11 cellular contexts compared by ENCODE assay signal in genomic region chr1:184494929-184495328, GRCh38.
DNase-seq lines count a peak whose midpoint lies in the region; ATAC-seq and TF ChIP-seq lines count a peak whose summit lies in the region.
"Had no signal": no experiment of that assay in that cellular context is flagged by ENCODE, and none has a peak within 500 bp of the region (broad histone marks: within the 10 kb centered on the region; RNA-seq: fewer than 3 reads in every experiment).

No MANE protein-coding gene starts in this region.

- TF ChIP-seq EP300 in ovary (IDR thresholded peaks at IDR 0.05) = no peak

- H3K4me1 ChIP-seq in left ventricle myocardium inferior (peaks cover 80% of the 10 kb centered on the region), ovary (ENCODE audit: insufficient read depth) (peaks cover 10% of the 10 kb centered on the region)

- TF ChIP-seq CTCF in left ventricle myocardium inferior (IDR thresholded peaks at IDR 0.05; ENCODE audit: borderline replicate concordance) = no peak
- TF ChIP-seq CTCF in ovary (IDR thresholded peaks at IDR 0.05) = no peak

- DNase-seq in left ventricle myocardium inferior = no peak
- no peak for DNase-seq in cardiac septum (ENCODE audit: low spot score)
- DNase-seq in HK-2 (ENCODE audit: unreplicated experiment) = no peak
- DNase-seq in ovary = no peak
- no peak for DNase-seq in CD1c-positive myeloid dendritic cell (ENCODE audit: extremely low spot score)
- DNase-seq in NCI-H1417 treated with DMSO at 0.1 percent for 48 hours (lab: John Stamatoyannopoulos, UW) = no peak
- DNase-seq: activated CD4-positive, alpha-beta T cell treated with anti-CD3 and anti-CD28 coated beads, Interleukin-2, amount 10 ng/mL, durations not matched to agents 24 days and 14 days; NCI-H1930 had no signal

- no peak overlapping the region for H3K4me3 ChIP-seq in left ventricle myocardium inferior
- H3K4me3 ChIP-seq in ovary = no peak overlapping the region

- no peaks in the 10 kb centered on the region for H3K9me3 ChIP-seq in left ventricle myocardium inferior (replicated peaks)
- H3K9me3 ChIP-seq in ovary = no peaks in the 10 kb centered on the region

- no peaks in the 10 kb centered on the region for H3K27me3 ChIP-seq in left ventricle myocardium inferior (ENCODE audit: low read depth)
- H3K27me3 ChIP-seq in ovary = no peaks in the 10 kb centered on the region

- H3K36me3 ChIP-seq in left ventricle myocardium inferior (no peaks in the 10 kb centered on the region), ovary (no peaks in the 10 kb centered on the region)

- peak overlapping the region; percentile 89 for H3K27ac ChIP-seq in left ventricle myocardium inferior (replicated peaks)
- H3K27ac ChIP-seq in ovary = no peak overlapping the region

- TF ChIP-seq POLR2A in ovary (IDR thresholded peaks at IDR 0.05) = no peak

- intact Hi-C loops in left ventricle myocardium inferior (cut with micrococcal nuclease) (no loop called here), cardiac septum (cut with DNase I) (loop anchor here (5.0 kb wide), 1 partner anchor 198 kb away; no protein-coding TSS in a partner anchor), ovary (cut with DNase I) (no loop called here)

- ATAC-seq in GM21786 (IDR thresholded peaks at IDR 0.05; ENCODE audit: unreplicated experiment) (peak; percentile 84), HG03280 (IDR thresholded peaks at IDR 0.05; ENCODE audit: unreplicated experiment) (peak; percentile 78)
- ATAC-seq: stimulated activated memory B cell treated with anti-CD40 and anti-IgM and Interleukin-4, amounts not matched to agents 10 μg/mL and 1 μg/mL and 100 μg/mL, for 72 hours had no signal

- 96 to 100% (median 98%) methylated on average over 4 of the region's 4 CpGs for WGBS in ovary, 3 donors
